Comparison of ENCODE assay signal across 8 cellular contexts in the genomic region with DNA sequence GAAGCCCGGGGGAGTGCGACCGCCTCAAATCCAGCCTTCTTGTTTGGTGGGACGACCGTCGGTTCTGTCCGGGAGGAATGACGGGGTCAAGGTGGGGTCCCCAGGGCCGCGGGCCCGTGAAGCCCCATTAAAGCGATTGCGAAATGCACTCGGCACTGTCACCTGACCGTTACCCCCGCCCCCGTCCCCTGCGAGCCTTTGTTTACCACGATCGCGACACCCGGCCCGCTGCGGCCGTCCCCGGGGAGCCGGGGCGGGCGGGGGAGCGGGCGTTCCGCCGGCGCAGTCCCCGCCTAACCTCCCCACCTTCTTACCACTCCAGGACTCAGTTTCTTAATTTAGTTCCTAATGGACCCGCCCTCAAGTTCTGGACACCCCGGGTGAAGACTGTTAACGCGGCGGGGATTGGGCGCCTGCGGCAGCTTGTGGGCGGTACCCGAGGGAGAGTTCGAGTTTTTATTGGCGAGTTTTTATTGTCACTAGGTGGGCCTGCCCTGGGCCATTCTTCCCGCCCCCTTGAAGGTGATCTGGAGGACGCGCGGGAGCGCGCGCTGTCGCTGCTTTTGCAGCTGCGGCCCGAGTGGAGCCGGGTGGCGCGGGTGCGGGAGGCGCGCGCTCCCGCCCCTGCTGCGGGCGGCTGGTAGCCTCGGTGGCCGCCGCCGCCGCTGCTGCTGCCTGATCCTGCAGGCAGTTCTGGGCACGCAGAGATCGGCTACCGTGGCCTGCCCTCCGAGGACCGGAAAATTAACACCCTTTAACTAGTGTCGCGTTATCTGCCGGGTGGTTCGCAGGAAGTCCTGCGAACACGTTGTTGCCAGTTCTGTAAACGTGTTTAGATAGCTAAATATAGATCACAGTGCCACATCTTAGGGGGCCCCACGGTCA. TPM values are rescaled to one million over a fixed set of nuclear protein-coding genes. Genes with fewer than 3 reads are reported as not detected.
A peak's percentile ranks its signal among the peaks of the same experiment; 100 is the strongest.
DNase-seq lines count a peak whose midpoint lies in the region; ATAC-seq and TF ChIP-seq lines count a peak whose summit lies in the region.

No MANE protein-coding gene starts in this region.

- peak overlapping the region; percentile 94 for H3K4me3 Mint-ChIP-seq in activated CD4-positive, alpha-beta T cell treated with anti-CD3 and anti-CD28 coated beads, Interleukin-2, amount 10 ng/mL, durations not matched to agents 24 days and 14 days

- peaks cover 3% of the 10 kb centered on the region for H3K9me3 Mint-ChIP-seq in activated CD4-positive, alpha-beta T cell treated with anti-CD3 and anti-CD28 coated beads, Interleukin-2, amount 10 ng/mL, durations not matched to agents 24 days and 14 days

- peaks cover 0 to 5% (median 0%) of the 10 kb centered on the region in 11 experiments; a peak in 2 of 22 replicates for H3K9me3 ChIP-seq in BLaER1 treated with 17β-estradiol and CSF1 and Interleukin-3, amounts not matched to agents 10 nM and 100 nM (replicated peaks in 1 of 11)

- DNase-seq in NCI-H526 (lab: John Stamatoyannopoulos, UW) (peak; percentile 92 to 98), coronary artery (ENCODE audit: low spot score) (peak; percentile 98)
- DNase-seq in activated CD4-positive, alpha-beta T cell treated with anti-CD3 and anti-CD28 coated beads, Interleukin-2, amount 10 ng/mL, durations not matched to agents 24 days and 14 days: peak; percentile 98
- DNase-seq in stimulated activated CD4-positive, alpha-beta T cell treated with anti-CD3 and anti-CD28 coated beads, Interleukin-1b, Interleukin-23, amount 100 ng/mL, for 24 hours (ENCODE audit: low read depth in 4 of 4, low spot score in 1 of 4): peak; percentile 65 to 93 (median 83)

- ATAC-seq in GM19328 (IDR thresholded peaks at IDR 0.05; ENCODE audit: unreplicated experiment) (peak; percentile 75), HG03469 (IDR thresholded peaks at IDR 0.05; ENCODE audit: unreplicated experiment) (peak; percentile 62)

- H3K27me3 Mint-ChIP-seq in activated CD4-positive, alpha-beta T cell treated with anti-CD3 and anti-CD28 coated beads, Interleukin-2, amount 10 ng/mL, durations not matched to agents 24 days and 14 days: no peaks in the 10 kb centered on the region

- peaks cover 20% of the 10 kb centered on the region for H3K4me1 Mint-ChIP-seq in activated CD4-positive, alpha-beta T cell treated with anti-CD3 and anti-CD28 coated beads, Interleukin-2, amount 10 ng/mL, durations not matched to agents 24 days and 14 days

- peaks cover 0 to 11% (median 0%) of the 10 kb centered on the region in 11 experiments; a peak in 4 of 22 replicates for H3K36me3 ChIP-seq in BLaER1 treated with 17β-estradiol and CSF1 and Interleukin-3, amounts not matched to agents 10 nM and 100 nM

- H3K4me2 ChIP-seq in BLaER1 treated with 17β-estradiol and CSF1 and Interleukin-3, amounts not matched to agents 10 nM and 100 nM: peak overlapping the region; percentile 67 to 93 (median 88)

- H3K4me3 ChIP-seq in BLaER1 treated with 17β-estradiol and CSF1 and Interleukin-3, amounts not matched to agents 10 nM and 100 nM: peak overlapping the region; percentile 80 to 98 (median 94)
- peak overlapping the region; percentile 100 for H3K4me3 ChIP-seq in coronary artery

- H3K27ac Mint-ChIP-seq in activated CD4-positive, alpha-beta T cell treated with anti-CD3 and anti-CD28 coated beads, Interleukin-2, amount 10 ng/mL, durations not matched to agents 24 days and 14 days: peak overlapping the region; percentile 91

- TF ChIP-seq CTCF in coronary artery (IDR thresholded peaks at IDR 0.05): no peak

- peaks cover 18 to 26% (median 20%) of the 10 kb centered on the region in 10 experiments for H3K4me1 ChIP-seq in BLaER1 treated with 17β-estradiol and CSF1 and Interleukin-3, amounts not matched to agents 10 nM and 100 nM

- H3K27ac ChIP-seq in BLaER1 treated with 17β-estradiol and CSF1 and Interleukin-3, amounts not matched to agents 10 nM and 100 nM: peak overlapping the region; percentile 91 to 99 (median 96)
- H3K27ac ChIP-seq in coronary artery: peak overlapping the region; percentile 100
- H3K27ac ChIP-seq in layer of hippocampus (ENCODE audit: low read depth, low read length): peak overlapping the region; percentile 98

- H4K20me1 ChIP-seq in BLaER1 treated with 17β-estradiol and CSF1 and Interleukin-3, amounts not matched to agents 10 nM and 100 nM: peaks cover 0 to 49% (median 3%) of the 10 kb centered on the region in 11 experiments; a peak in 8 of 22 replicates

- H3K27me3 ChIP-seq in BLaER1 treated with 17β-estradiol and CSF1 and Interleukin-3, amounts not matched to agents 10 nM and 100 nM: no peaks in the 10 kb centered on the region
- no peaks in the 10 kb centered on the region for H3K27me3 ChIP-seq in layer of hippocampus (ENCODE audit: control insufficient read depth, insufficient read depth, low read length)

- intact Hi-C loops in activated CD4-positive, alpha-beta T cell treated with anti-CD3 and anti-CD28 coated beads, Interleukin-2, amount 10 ng/mL, durations not matched to agents 24 days and 14 days (cut with micrococcal nuclease): loop anchor here (1.0 to 10.0 kb wide), 7 partner anchors 62 to 726 kb away; partner anchors contain the start of genes ABCC5 and PARL

- H3K9ac ChIP-seq in BLaER1 treated with 17β-estradiol and CSF1 and Interleukin-3, amounts not matched to agents 10 nM and 100 nM: peak overlapping the region; percentile 92 to 99 (median 97)

- no peaks in the 10 kb centered on the region for H3K36me3 Mint-ChIP-seq in activated CD4-positive, alpha-beta T cell treated with anti-CD3 and anti-CD28 coated beads, Interleukin-2, amount 10 ng/mL, durations not matched to agents 24 days and 14 days (ENCODE audit: low read depth)

RNA-seq across cellular contexts. Expression of gene KLHL24, which starts 1.0 kb away (rescaled TPM):
- 6.7 and 6.9 TPM in 2 replicates for total RNA-seq in activated CD4-positive, alpha-beta T cell treated with anti-CD3 and anti-CD28 coated beads, Interleukin-2, amount 10 ng/mL, durations not matched to agents 24 days and 14 days

Comparison
In these comparisons a context has a peak if more than half of its experiments do, and no peak if none do; other contexts are left out.
1. Peak in every context shown above with its lines: DNase-seq, ATAC-seq, H3K4me3 ChIP-seq and H3K27ac ChIP-seq.